Comparison of ENCODE assay signal across 13 cellular contexts in the genomic region with DNA sequence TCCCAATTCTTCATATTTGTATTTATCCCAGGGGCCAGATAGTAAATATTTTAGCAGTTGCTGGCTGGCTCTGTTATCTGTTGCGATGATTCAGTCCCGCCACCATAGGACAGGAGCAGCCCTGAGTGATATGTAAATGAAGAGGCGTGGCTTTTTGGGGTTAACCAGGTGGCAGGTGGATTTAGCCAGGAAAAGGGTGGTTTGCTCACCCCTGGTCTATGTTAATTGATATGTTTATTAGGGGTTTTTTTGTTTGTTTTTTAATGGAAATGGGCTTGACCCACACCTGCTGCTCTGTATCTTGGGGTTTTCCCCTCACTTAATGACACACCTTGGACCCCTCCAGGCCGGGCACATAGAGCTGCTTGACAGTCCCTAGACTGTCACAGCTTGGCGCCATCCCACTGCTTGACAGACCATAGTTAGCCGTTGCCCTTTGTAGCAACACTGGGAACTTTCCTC.
A peak's percentile ranks its signal among the peaks of the same experiment; 100 is the strongest.
DNase-seq lines count a peak whose midpoint lies in the region; ATAC-seq, FAIRE-seq and TF ChIP-seq lines count a peak whose summit lies in the region.
"Had no signal": no experiment of that assay in that cellular context is flagged by ENCODE, and none has a peak within 500 bp of the region (broad histone marks: within the 10 kb centered on the region; RNA-seq: fewer than 3 reads in every experiment).

No MANE protein-coding gene starts in this region.

- TF ChIP-seq CTCF in D721Med (IDR thresholded peaks at IDR 0.05; ENCODE audit: insufficient read depth, missing control alignments), result no peak
- TF ChIP-seq CTCF in uterus (IDR thresholded peaks at IDR 0.05), result no peak

- H3K4me3 ChIP-seq in H7 (ENCODE audit: insufficient read depth, low read depth, low read length), result no peak overlapping the region
- H3K4me3 ChIP-seq in uterus, result no peak overlapping the region
- H3K4me3 ChIP-seq: lung had no signal

- H3K27me3 ChIP-seq in H7 (ENCODE audit: control insufficient read depth, insufficient read depth, low read length) (no peaks in the 10 kb centered on the region), uterus (no peaks in the 10 kb centered on the region)

- no peaks in the 10 kb centered on the region for H3K9me3 ChIP-seq in uterus

- TF ChIP-seq POLR2A in uterus (IDR thresholded peaks at IDR 0.05), result no peak

- peaks cover 20% of the 10 kb centered on the region for H3K4me1 Mint-ChIP-seq in memory B cell

- no peaks in the 10 kb centered on the region for H3K4me1 ChIP-seq in uterus

- H3K36me3 Mint-ChIP-seq in memory B cell, result peaks cover 28% of the 10 kb centered on the region

- peak overlapping the region; percentile 33 for H3K4me3 Mint-ChIP-seq in memory B cell

- intact Hi-C loops in uterus (cut with DNase I; ENCODE audit: low total_unique reads), result no loop called here

- DNase-seq in H7, result peak; percentile 95
- peak; percentile 41 for DNase-seq in RPMI8226
- DNase-seq in activated effector memory CD4-positive, alpha-beta T cell treated with anti-CD3 and anti-CD28 coated beads, Interleukin-2, amount 50 U/mL, for 16 hours, result peak; percentile 81
- DNase-seq in memory B cell (ENCODE audit: low spot score in 2 of 2), result peak in 1 of 2 donors; percentile 68
- DNase-seq in D721Med (ENCODE audit: insufficient read length, low spot score), result no peak
- no peak for DNase-seq in uterus
- no peak for DNase-seq in NCI-H2171 (lab: John Stamatoyannopoulos, UW)
- no peak for DNase-seq in COLO829 (ENCODE audit: low spot score)
- DNase-seq: amniotic stem cell had no signal

- FAIRE-seq in D721Med (lab: Jason Lieb, UNC), result no peak
- FAIRE-seq: RCC 7860 had no signal

- H3K27ac Mint-ChIP-seq in memory B cell, result peak overlapping the region; percentile 85
- H3K27ac Mint-ChIP-seq: progenitor cell of endocrine pancreas had no signal

- H3K9me3 Mint-ChIP-seq in memory B cell, result no peaks in the 10 kb centered on the region

- no peak overlapping the region for H3K27ac ChIP-seq in uterus
- H3K27ac ChIP-seq: KMS-11 had no signal

- H3K36me3 ChIP-seq in H7 (replicated peaks; ENCODE audit: control insufficient read depth, insufficient read depth, low read length), result no peaks in the 10 kb centered on the region; the same call in 1 of the 2 replicates
- no peaks in the 10 kb centered on the region for H3K36me3 ChIP-seq in uterus

- peak; percentile 63 for ATAC-seq in memory B cell (ENCODE audit: low read depth)

- H3K27me3 Mint-ChIP-seq in memory B cell, result no peaks in the 10 kb centered on the region
- H3K27me3 Mint-ChIP-seq: progenitor cell of endocrine pancreas had no signal

Comparison
In these comparisons a context has a peak if more than half of its experiments do, and no peak if none do; other contexts are left out.
1. DNase-seq: peak in H7 (single experiment), RPMI8226 (single experiment) and activated effector memory CD4-positive, alpha-beta T cell treated with anti-CD3 and anti-CD28 coated beads, Interleukin-2, amount 50 U/mL, for 16 hours (single experiment); none in D721Med (single experiment), uterus (0 of 2), NCI-H2171 (single experiment) and COLO829 (single experiment).